ENCODE assay signal across 8 cellular contexts in the genomic region with DNA sequence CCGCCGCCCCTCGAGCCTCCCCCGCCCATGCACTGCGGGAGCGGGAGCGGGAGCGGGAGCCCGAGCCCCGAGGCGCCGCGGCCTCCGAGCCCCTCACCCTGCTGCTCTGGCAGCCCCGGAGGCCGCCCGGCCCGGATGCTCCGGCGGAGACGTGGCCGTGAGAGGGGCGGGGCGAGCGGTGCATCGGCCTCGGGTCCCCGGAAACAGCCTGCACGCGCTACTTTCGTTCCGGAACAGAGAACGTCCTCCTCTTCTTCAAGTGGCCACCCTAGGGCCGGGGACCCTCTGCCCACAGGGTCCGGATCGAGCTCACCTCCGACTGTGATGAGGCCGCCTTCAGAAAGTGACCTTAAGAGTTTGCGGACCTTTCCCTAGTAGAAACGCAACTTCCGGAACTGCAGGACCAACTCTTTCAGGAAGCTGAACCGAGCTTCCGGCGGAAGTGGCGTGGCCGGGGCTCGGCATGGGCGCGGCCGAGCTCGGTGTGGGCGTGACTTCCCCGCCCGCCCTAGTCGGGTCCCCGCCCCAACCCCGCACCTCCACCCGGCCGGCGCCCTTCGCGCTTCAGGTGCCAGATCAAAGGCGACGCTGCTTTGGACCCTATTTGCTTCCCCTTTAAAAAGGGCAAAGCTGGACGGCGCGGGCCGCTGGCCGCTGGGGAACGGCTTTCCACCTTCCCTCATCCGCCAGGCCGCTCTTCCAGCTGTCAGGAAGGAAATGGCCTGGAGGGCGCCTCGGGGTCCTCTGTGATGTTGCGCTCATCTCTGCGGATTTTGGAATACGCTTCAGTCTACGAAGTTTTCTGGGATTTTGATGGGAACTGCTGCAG. TPM values are rescaled to one million over a fixed set of nuclear protein-coding genes. Genes with fewer than 3 reads are reported as not detected.
DNase-seq lines count a peak whose midpoint lies in the region; ATAC-seq and TF ChIP-seq lines count a peak whose summit lies in the region.

A gene with protein sequence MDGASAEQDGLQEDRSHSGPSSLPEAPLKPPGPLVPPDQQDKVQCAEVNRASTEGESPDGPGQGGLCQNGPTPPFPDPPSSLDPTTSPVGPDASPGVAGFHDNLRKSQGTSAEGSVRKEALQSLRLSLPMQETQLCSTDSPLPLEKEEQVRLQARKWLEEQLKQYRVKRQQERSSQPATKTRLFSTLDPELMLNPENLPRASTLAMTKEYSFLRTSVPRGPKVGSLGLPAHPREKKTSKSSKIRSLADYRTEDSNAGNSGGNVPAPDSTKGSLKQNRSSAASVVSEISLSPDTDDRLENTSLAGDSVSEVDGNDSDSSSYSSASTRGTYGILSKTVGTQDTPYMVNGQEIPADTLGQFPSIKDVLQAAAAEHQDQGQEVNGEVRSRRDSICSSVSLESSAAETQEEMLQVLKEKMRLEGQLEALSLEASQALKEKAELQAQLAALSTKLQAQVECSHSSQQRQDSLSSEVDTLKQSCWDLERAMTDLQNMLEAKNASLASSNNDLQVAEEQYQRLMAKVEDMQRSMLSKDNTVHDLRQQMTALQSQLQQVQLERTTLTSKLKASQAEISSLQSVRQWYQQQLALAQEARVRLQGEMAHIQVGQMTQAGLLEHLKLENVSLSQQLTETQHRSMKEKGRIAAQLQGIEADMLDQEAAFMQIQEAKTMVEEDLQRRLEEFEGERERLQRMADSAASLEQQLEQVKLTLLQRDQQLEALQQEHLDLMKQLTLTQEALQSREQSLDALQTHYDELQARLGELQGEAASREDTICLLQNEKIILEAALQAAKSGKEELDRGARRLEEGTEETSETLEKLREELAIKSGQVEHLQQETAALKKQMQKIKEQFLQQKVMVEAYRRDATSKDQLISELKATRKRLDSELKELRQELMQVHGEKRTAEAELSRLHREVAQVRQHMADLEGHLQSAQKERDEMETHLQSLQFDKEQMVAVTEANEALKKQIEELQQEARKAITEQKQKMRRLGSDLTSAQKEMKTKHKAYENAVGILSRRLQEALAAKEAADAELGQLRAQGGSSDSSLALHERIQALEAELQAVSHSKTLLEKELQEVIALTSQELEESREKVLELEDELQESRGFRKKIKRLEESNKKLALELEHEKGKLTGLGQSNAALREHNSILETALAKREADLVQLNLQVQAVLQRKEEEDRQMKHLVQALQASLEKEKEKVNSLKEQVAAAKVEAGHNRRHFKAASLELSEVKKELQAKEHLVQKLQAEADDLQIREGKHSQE (N-terminal part only) (minus strand): TSS at position 164 of the 829 bp plus-strand sequence. CDS start 6,741 bp downstream, outside the sequence.

- peaks cover 22% of the 10 kb centered on the region for H3K4me1 ChIP-seq in CD4-positive, CD25-positive, alpha-beta regulatory T cell (ENCODE audit: control insufficient read depth, insufficient read depth, low read length, poor library complexity, severe bottlenecking)
- peaks cover 10 to 18% of the 10 kb centered on the region in 2 donors for H3K4me1 ChIP-seq in duodenal mucosa (ENCODE audit: control insufficient read depth in 1 of 2, insufficient read depth in 2 of 2, low read length in 2 of 2)

- peaks cover 15% of the 10 kb centered on the region for H3K27me3 Mint-ChIP-seq in CD4-positive, CD25-positive, alpha-beta regulatory T cell
- no peaks in the 10 kb centered on the region for H3K27me3 Mint-ChIP-seq in activated CD4-positive, alpha-beta memory T cell treated with anti-CD3 and anti-CD28 coated beads for 36 hours

- peak within 1 kb of the TSS; percentile 89 for H3K4me3 ChIP-seq in CD4-positive, CD25-positive, alpha-beta regulatory T cell (ENCODE audit: low read depth, low read length)
- H3K4me3 ChIP-seq in duodenal mucosa (ENCODE audit: low read depth in 1 of 2, low read length in 2 of 2) (peak within 1 kb of the TSS; percentile 93 to 99), lower leg skin (ENCODE audit: low read depth, poor library complexity, severe bottlenecking) (peak within 1 kb of the TSS; percentile 95)

- peaks cover 20% of the 10 kb centered on the region for H3K36me3 Mint-ChIP-seq in CD4-positive, CD25-positive, alpha-beta regulatory T cell
- H3K36me3 Mint-ChIP-seq in activated CD4-positive, alpha-beta memory T cell treated with anti-CD3 and anti-CD28 coated beads for 36 hours: peaks cover 27% of the 10 kb centered on the region

- POLR2A ChIA-PET in activated CD4-positive, alpha-beta memory T cell treated with anti-CD3 and anti-CD28 coated beads for 36 hours (lab: Charles Lee): interaction anchor here (0.6 to 0.9 kb wide), 4 partner anchors 9 to 157 kb away, joined by 3 to 4 read pairs (median 3); a partner anchor contains a TSS

- TF ChIP-seq CTCF in lower leg skin (IDR thresholded peaks at IDR 0.05): no peak

- WGBS in lower leg skin, 2 donors: 2% methylated on average over 46 to 54 of the region's 78 CpGs

- peaks cover 6 to 56% (median 34%) of the 10 kb centered on the region in 4 donors for H3K4me1 Mint-ChIP-seq in CD4-positive, CD25-positive, alpha-beta regulatory T cell
- peaks cover 50% of the 10 kb centered on the region for H3K4me1 Mint-ChIP-seq in activated CD4-positive, alpha-beta memory T cell treated with anti-CD3 and anti-CD28 coated beads for 36 hours (ENCODE audit: low read depth)

- H3K36me3 ChIP-seq in CD4-positive, CD25-positive, alpha-beta regulatory T cell (ENCODE audit: control insufficient read depth, insufficient read depth, low read length): peaks cover 18% of the 10 kb centered on the region
- H3K36me3 ChIP-seq in duodenal mucosa (ENCODE audit: control insufficient read depth in 1 of 2, insufficient read depth in 2 of 2, low read length in 2 of 2): peaks cover 36 to 43% of the 10 kb centered on the region in 2 donors

- H3K27ac Mint-ChIP-seq in CD4-positive, CD25-positive, alpha-beta regulatory T cell: peak within 1 kb of the TSS; percentile 99 to 100 (median 100)
- peak within 1 kb of the TSS; percentile 100 for H3K27ac Mint-ChIP-seq in activated CD4-positive, alpha-beta memory T cell treated with anti-CD3 and anti-CD28 coated beads for 36 hours

- CTCF ChIA-PET in activated CD4-positive, alpha-beta memory T cell treated with anti-CD3 and anti-CD28 coated beads for 36 hours (lab: Charles Lee): interaction anchor here (2.5 kb wide), 1 partner anchor 76 kb away, joined by 13 read pairs; no protein-coding TSS in a partner anchor

- peak; percentile 93 to 96 (median 96) for DNase-seq in CD4-positive, CD25-positive, alpha-beta regulatory T cell
- peak; percentile 90 for DNase-seq in HK-2 (ENCODE audit: unreplicated experiment)
- DNase-seq in NCI-H82 treated with DMSO at 0.1 percent for 48 hours (lab: John Stamatoyannopoulos, UW; ENCODE audit: unreplicated experiment): peak; percentile 70
- peak; percentile 96 for DNase-seq in activated CD4-positive, alpha-beta memory T cell treated with anti-CD3 and anti-CD28 coated beads for 36 hours
- DNase-seq in lower leg skin (ENCODE audit: low spot score in 2 of 2): peak; percentile 90 to 98
- peak; percentile 93 to 96 for DNase-seq in stimulated activated CD4-positive, alpha-beta T cell treated with anti-CD3 and anti-CD28 coated beads, Interleukin-4, amount 100 ng/mL, for 4 hours

- TF ChIP-seq POLR2A in lower leg skin (IDR thresholded peaks at IDR 0.05): no peak

- ATAC-seq in CD4-positive, CD25-positive, alpha-beta regulatory T cell (ENCODE audit: low read depth in 2 of 2): peak; percentile 94 to 96
- ATAC-seq in GM19452 (IDR thresholded peaks at IDR 0.05; ENCODE audit: unreplicated experiment): peak; percentile 88

- intact Hi-C loops in activated CD4-positive, alpha-beta memory T cell treated with anti-CD3 and anti-CD28 coated beads for 36 hours (cut with micrococcal nuclease): loop anchor here (1.0 to 2.0 kb wide), 5 partner anchors 58 to 251 kb away; a partner anchor contains a TSS
- intact Hi-C loops in lower leg skin (cut with DNase I; ENCODE audit: low total_unique reads): loop anchor here (10.0 kb wide), 1 partner anchor 56 kb away; a partner anchor contains a TSS

- no peaks in the 10 kb centered on the region for H3K9me3 ChIP-seq in CD4-positive, CD25-positive, alpha-beta regulatory T cell (ENCODE audit: control insufficient read depth in 2 of 2, low read length in 2 of 2)
- H3K9me3 ChIP-seq in duodenal mucosa (ENCODE audit: control insufficient read depth in 1 of 2, low read length in 2 of 2): no peaks in the 10 kb centered on the region

- H3K9ac ChIP-seq in duodenal mucosa (ENCODE audit: low read depth in 1 of 2, low read length in 2 of 2): peak within 1 kb of the TSS; percentile 93 to 94

- H3K9me3 Mint-ChIP-seq in CD4-positive, CD25-positive, alpha-beta regulatory T cell: no peaks in the 10 kb centered on the region
- H3K9me3 Mint-ChIP-seq in activated CD4-positive, alpha-beta memory T cell treated with anti-CD3 and anti-CD28 coated beads for 36 hours: no peaks in the 10 kb centered on the region

- peak within 1 kb of the TSS; percentile 94 to 99 (median 97) for H3K4me3 Mint-ChIP-seq in CD4-positive, CD25-positive, alpha-beta regulatory T cell
- H3K4me3 Mint-ChIP-seq in activated CD4-positive, alpha-beta memory T cell treated with anti-CD3 and anti-CD28 coated beads for 36 hours: peak within 1 kb of the TSS; percentile 96

- no peaks in the 10 kb centered on the region for H3K27me3 ChIP-seq in CD4-positive, CD25-positive, alpha-beta regulatory T cell (ENCODE audit: control insufficient read depth, insufficient read depth, low read length)
- no peaks in the 10 kb centered on the region for H3K27me3 ChIP-seq in duodenal mucosa (ENCODE audit: control insufficient read depth in 1 of 2, insufficient read depth in 2 of 2, low read length in 2 of 2)

- peak within 1 kb of the TSS; percentile 98 for H3K27ac ChIP-seq in CD4-positive, CD25-positive, alpha-beta regulatory T cell (ENCODE audit: insufficient read depth, low read length, poor library complexity, severe bottlenecking)
- peak within 1 kb of the TSS; percentile 96 for H3K27ac ChIP-seq in duodenal mucosa (ENCODE audit: low read depth, low read length)

RNA-seq across cellular contexts. Expression of the gene that starts here (rescaled TPM):
- 46.4 TPM for total RNA-seq in CD4-positive, CD25-positive, alpha-beta regulatory T cell
- polyA plus RNA-seq in CD4-positive, CD25-positive, alpha-beta regulatory T cell: 1 to 10 TPM; 2.0 to 7.8 (median 3.6) TPM
- 10 to 100 TPM; 41.7 to 44.2 TPM for total RNA-seq in activated CD4-positive, alpha-beta memory T cell treated with anti-CD3 and anti-CD28 coated beads for 36 hours
- 10 to 100 TPM; 44.5 to 81.0 (median 74.7) TPM for total RNA-seq in lower leg skin

Comparison
In these comparisons a context has a peak if more than half of its experiments do, and no peak if none do; other contexts are left out.
1. Peak in every context shown above with its lines: DNase-seq, ATAC-seq, H3K4me3 ChIP-seq and H3K27ac ChIP-seq.